38 cellular contexts compared by ENCODE assay signal in genomic region chr16:55691771-55692170, GRCh38. TPM values are rescaled to one million over a fixed set of nuclear protein-coding genes. Genes with fewer than 3 reads are reported as not detected.
"Had no signal": no experiment of that assay in that cellular context is flagged by ENCODE, and none has a peak within 500 bp of the region (broad histone marks: within the 10 kb centered on the region; RNA-seq: fewer than 3 reads in every experiment).

No MANE protein-coding gene starts in this region.

- H3K36me3 ChIP-seq: MG63 had no signal

- DNase-seq: Karpas-422, Kasumi-1, MG63, MM.1S, MV-4-11, NCI-H1048, NCI-H1092, NCI-H1092 treated with DMSO at 0.1 percent for 48 hours, NCI-H1105, NCI-H1105 treated with DMSO at 0.1 percent for 48 hours, NCI-H1417, NCI-H1417 treated with DMSO at 0.1 percent for 48 hours, NCI-H1436, NCI-H1436 treated with DMSO at 0.1 percent for 48 hours, NCI-H146, NCI-H1694, NCI-H1694 treated with DMSO at 0.1 percent for 48 hours, NCI-H187, NCI-H187 treated with DMSO at 0.1 percent for 48 hours, NCI-H1930, NCI-H2029, NCI-H2029 treated with DMSO at 0.1 percent for 48 hours, NCI-H2081, NCI-H2081 treated with DMSO at 0.1 percent for 48 hours, NCI-H2107, NCI-H2171, NCI-H2171 treated with DMSO at 0.1 percent for 48 hours, NCI-H2227 treated with DMSO at 0.1 percent for 48 hours, NCI-H226, NCI-H345, NCI-H446, NCI-H446 treated with DMSO at 0.1 percent for 48 hours, NCI-H510A, NCI-H510A treated with DMSO at 0.1 percent for 48 hours had no signal

- H3K4me3 ChIP-seq: MG63 had no signal

- H3K9me3 ChIP-seq: MG63 had no signal

RNA-seq across cellular contexts. Expression of gene SLC6A2, which starts 36.0 kb away (rescaled TPM):
- total RNA-seq: LHCN-M2, M059J, MCF 10A, NCI-H460 had no signal
